In the genomic region with DNA sequence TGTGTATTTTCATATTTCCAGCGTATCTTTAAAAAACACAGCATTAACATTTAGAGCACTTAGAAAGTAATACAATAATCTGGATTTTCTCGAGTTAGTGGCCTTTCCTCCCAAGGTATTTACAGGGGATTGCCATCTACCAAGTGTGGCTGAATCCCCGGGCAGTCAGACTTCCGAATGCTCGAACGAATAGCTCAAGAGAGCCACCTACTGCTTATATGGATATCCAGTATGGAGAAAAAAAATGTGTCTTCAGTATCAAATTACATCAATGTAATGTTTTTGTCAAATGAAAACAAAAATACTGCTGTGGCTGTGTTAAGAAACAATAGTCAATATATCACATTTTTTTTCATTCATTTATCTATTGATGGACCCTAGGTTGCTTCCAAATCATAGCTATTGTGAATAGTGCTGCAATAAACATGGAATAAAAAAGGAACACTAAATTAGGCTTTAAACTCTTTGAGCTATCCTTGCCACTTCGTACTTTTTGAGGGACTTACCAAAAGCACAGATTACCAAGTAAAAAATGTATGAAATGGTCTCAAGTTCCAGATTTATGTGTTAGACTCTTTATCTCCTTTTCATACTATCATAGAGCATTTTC, we compare ENCODE assay signal across 9 cellular contexts.
DNase-seq lines count a peak whose midpoint lies in the region; ATAC-seq, FAIRE-seq and TF ChIP-seq lines count a peak whose summit lies in the region.
"Had no signal": no experiment of that assay in that cellular context is flagged by ENCODE, and none has a peak within 500 bp of the region (broad histone marks: within the 10 kb centered on the region; RNA-seq: fewer than 3 reads in every experiment).

No MANE protein-coding gene starts in this region.

- H3K9me3 ChIP-seq in OCI-LY3 (ENCODE audit: insufficient read depth, low read length) (no peaks in the 10 kb centered on the region), endodermal cell (ENCODE audit: control insufficient read depth, low read length) (no peaks in the 10 kb centered on the region)

- no peak for ATAC-seq in GM19455 (IDR thresholded peaks at IDR 0.05; ENCODE audit: unreplicated experiment)

- 9 to 60% methylated on average over 1 to 7 of the region's 7 CpGs for WGBS in endodermal cell (ENCODE audit: insufficient coverage in 1 of 2, insufficient read length in 1 of 2), 2 experiments

- H3K27ac Mint-ChIP-seq in endodermal cell, result no peak overlapping the region

- H3K27me3 Mint-ChIP-seq in endodermal cell (ENCODE audit: insufficient read depth), result no peaks in the 10 kb centered on the region

- H4K20me1 ChIP-seq in OCI-LY3 (ENCODE audit: insufficient read depth, low read length), result no peaks in the 10 kb centered on the region

- H2AFZ ChIP-seq in OCI-LY3 (ENCODE audit: low read depth, low read length), result peak overlapping the region; percentile 29

- H3K4me2 ChIP-seq in OCI-LY3 (ENCODE audit: low read length), result peak overlapping the region; percentile 46
- H3K4me2 ChIP-seq: KMS-11 had no signal

- peak; percentile 91 for TF ChIP-seq CTCF in OCI-LY3 (IDR thresholded peaks at IDR 0.05; ENCODE audit: low read depth, low read length)
- peak; percentile 86 for TF ChIP-seq CTCF in endodermal cell (conservative IDR thresholded peaks at IDR 0.05)

- H3K4me1 Mint-ChIP-seq in endodermal cell, result peaks cover 13% of the 10 kb centered on the region

- H3K79me2 ChIP-seq in OCI-LY3 (ENCODE audit: low read length), result no peaks in the 10 kb centered on the region

- peaks cover 24% of the 10 kb centered on the region for H3K4me1 ChIP-seq in OCI-LY3 (ENCODE audit: low read length)
- no peaks in the 10 kb centered on the region for H3K4me1 ChIP-seq in endodermal cell (ENCODE audit: control insufficient read depth, insufficient read depth, low read length)

- H3K4me3 ChIP-seq in OCI-LY3 (ENCODE audit: low read length), result no peak overlapping the region; the same call in 1 of the 2 replicates
- H3K4me3 ChIP-seq in endodermal cell (ENCODE audit: low read length), result no peak overlapping the region

- H3K36me3 ChIP-seq in OCI-LY3 (replicated peaks; ENCODE audit: low read depth, low read length) (peaks cover 2% of the 10 kb centered on the region), endodermal cell (ENCODE audit: control insufficient read depth, insufficient read depth, low read length) (no peaks in the 10 kb centered on the region)

- peak; percentile 47 for DNase-seq in DMS114 treated with DMSO at 0.1 percent for 48 hours (lab: John Stamatoyannopoulos, UW; ENCODE audit: unreplicated experiment)
- peak; percentile 53 for DNase-seq in HTR-8/SVneo (ENCODE audit: insufficient read length, low spot score)
- peak; percentile 76 for DNase-seq in endodermal cell
- DNase-seq in myocyte (ENCODE audit: low read depth), result peak; percentile 79
- DNase-seq in NCI-H128 (lab: John Stamatoyannopoulos, UW; ENCODE audit: unreplicated experiment), result no peak
- DNase-seq in stimulated activated naive CD4-positive, alpha-beta T cell (lab: John Stamatoyannopoulos, UW), result no peak

- peak overlapping the region; percentile 18; the same call in 1 of the 2 replicates for H3K27ac ChIP-seq in OCI-LY3 (ENCODE audit: low read length)
- no peak overlapping the region for H3K27ac ChIP-seq in endodermal cell (ENCODE audit: low read depth, low read length)
- H3K27ac ChIP-seq: KMS-11 had no signal

- no peaks in the 10 kb centered on the region for H3K27me3 ChIP-seq in OCI-LY3 (ENCODE audit: low read depth, low read length)
- no peaks in the 10 kb centered on the region for H3K27me3 ChIP-seq in endodermal cell (ENCODE audit: control insufficient read depth, insufficient read depth, low read length, poor library complexity, severe bottlenecking)

- no peak overlapping the region for H3K4me3 Mint-ChIP-seq in endodermal cell

- no peak for FAIRE-seq in HTR-8/SVneo (lab: Jason Lieb, UNC)

- peak overlapping the region; percentile 10; the same call in 1 of the 2 replicates for H3K9ac ChIP-seq in OCI-LY3 (ENCODE audit: low read length)
- H3K9ac ChIP-seq in endodermal cell (ENCODE audit: extremely low read depth, low read length, poor library complexity, severe bottlenecking), result no peak overlapping the region
- H3K9ac ChIP-seq: KMS-11 had no signal

- no peaks in the 10 kb centered on the region for H3K9me3 Mint-ChIP-seq in endodermal cell

- H3K36me3 Mint-ChIP-seq in endodermal cell (ENCODE audit: low read depth), result no peaks in the 10 kb centered on the region

Comparison
In these comparisons a context has a peak if more than half of its experiments do, and no peak if none do; other contexts are left out.
1. DNase-seq: peak in DMS114 treated with DMSO at 0.1 percent for 48 hours (single experiment), HTR-8/SVneo (single experiment), endodermal cell (single experiment) and myocyte (single experiment); none in NCI-H128 (single experiment) and stimulated activated naive CD4-positive, alpha-beta T cell (0 of 6).